Comparison of ENCODE assay signal across 21 cellular contexts in the genomic region with DNA sequence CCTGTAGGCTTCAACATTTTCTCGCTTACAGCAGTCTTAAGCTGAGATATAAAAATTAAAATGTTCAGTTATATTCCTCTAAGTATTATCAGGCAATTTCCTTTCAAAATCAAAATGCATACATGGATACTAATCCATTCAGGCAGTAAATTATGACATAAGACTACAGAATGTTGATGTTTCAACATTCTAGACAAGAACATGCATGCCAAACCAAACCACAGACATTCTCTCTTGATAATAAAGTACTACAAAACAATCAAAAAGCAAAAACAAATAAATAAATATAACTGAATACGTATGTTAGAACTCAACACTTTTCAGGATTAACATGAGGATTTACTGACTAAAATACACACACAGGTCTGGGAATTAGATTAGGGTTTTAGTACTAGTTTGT. TPM values are rescaled to one million over a fixed set of nuclear protein-coding genes. Genes with fewer than 3 reads are reported as not detected.
DNase-seq lines count a peak whose midpoint lies in the region; ATAC-seq and TF ChIP-seq lines count a peak whose summit lies in the region.
"Had no signal": no experiment of that assay in that cellular context is flagged by ENCODE, and none has a peak within 500 bp of the region (broad histone marks: within the 10 kb centered on the region; RNA-seq: fewer than 3 reads in every experiment).

No MANE protein-coding gene starts in this region.

- no peak for TF ChIP-seq POLR2A in breast epithelium (IDR thresholded peaks at IDR 0.05)

- H3K36me3 Mint-ChIP-seq in MCF 10A (ENCODE audit: insufficient read depth, unreplicated experiment) (peaks cover 87% of the 10 kb centered on the region), progenitor cell of endocrine pancreas (ENCODE audit: insufficient read depth) (peaks cover 26% of the 10 kb centered on the region)

- H3K4me3 Mint-ChIP-seq in MCF 10A (ENCODE audit: unreplicated experiment) (no peak overlapping the region), progenitor cell of endocrine pancreas (ENCODE audit: low read depth) (no peak overlapping the region)
- H3K4me3 Mint-ChIP-seq: GM23338 had no signal

- CTCF ChIA-PET in MCF 10A (lab: Yijun Ruan, JAX): interaction anchor here (1.2 kb wide), 1 partner anchor 560 kb away, joined by 3 read pairs; no protein-coding TSS in a partner anchor

- H3K4me1 Mint-ChIP-seq in MCF 10A (ENCODE audit: insufficient read depth, unreplicated experiment) (peaks cover 18% of the 10 kb centered on the region), progenitor cell of endocrine pancreas (ENCODE audit: low read depth) (no peaks in the 10 kb centered on the region)
- H3K4me1 Mint-ChIP-seq: GM23338 had no signal

- no peaks in the 10 kb centered on the region for H3K9me3 ChIP-seq in breast epithelium
- H3K9me3 ChIP-seq: BLaER1 treated with 17β-estradiol and CSF1 and Interleukin-3, amounts not matched to agents 10 nM and 100 nM had no signal

- H3K27ac Mint-ChIP-seq in MCF 10A (ENCODE audit: low read depth, unreplicated experiment) (peak overlapping the region; percentile 59), progenitor cell of endocrine pancreas (no peak overlapping the region)
- H3K27ac Mint-ChIP-seq: GM23338 had no signal

- H3K4me3 ChIP-seq in breast epithelium (no peak overlapping the region), choroid plexus epithelial cell (ENCODE audit: low read depth, low read length) (no peak overlapping the region), fibroblast of villous mesenchyme (ENCODE audit: low read depth, low read length) (no peak overlapping the region)
- H3K4me3 ChIP-seq: BLaER1 treated with 17β-estradiol and CSF1 and Interleukin-3, amounts not matched to agents 10 nM and 100 nM; GM23338; K562; PC-9; SK-N-MC had no signal

- H3K4me1 ChIP-seq in breast epithelium: no peaks in the 10 kb centered on the region

- ATAC-seq in GM21619 (IDR thresholded peaks at IDR 0.05; ENCODE audit: unreplicated experiment): no peak
- ATAC-seq in HG02973 (IDR thresholded peaks at IDR 0.05; ENCODE audit: unreplicated experiment): no peak
- ATAC-seq: GM23338, K562, Right ventricle myocardium inferior had no signal

- no peaks in the 10 kb centered on the region for H3K27me3 ChIP-seq in breast epithelium
- H3K27me3 ChIP-seq: BLaER1 treated with 17β-estradiol and CSF1 and Interleukin-3, amounts not matched to agents 10 nM and 100 nM had no signal

- TF ChIP-seq CTCF in MCF 10A (IDR thresholded peaks at IDR 0.05; ENCODE audit: unreplicated experiment) (no peak), breast epithelium (IDR thresholded peaks at IDR 0.05) (no peak), choroid plexus epithelial cell (conservative IDR thresholded peaks at IDR 0.05; ENCODE audit: low read depth, low read length) (no peak), fibroblast of villous mesenchyme (IDR thresholded peaks at IDR 0.05; ENCODE audit: insufficient read depth, low read depth, low read length) (no peak), progenitor cell of endocrine pancreas (IDR thresholded peaks at IDR 0.05; ENCODE audit: unreplicated experiment) (no peak)

- intact Hi-C loops in MCF 10A (cut with micrococcal nuclease) (no loop called here), breast epithelium (cut with DNase I; ENCODE audit: low total_unique reads) (no loop called here)

- POLR2A ChIA-PET in MCF 10A (lab: Yijun Ruan, JAX): interaction anchor here (0.7 to 1.2 kb wide), 2 partner anchors 12 to 117 kb away, joined by 3 read pairs; no protein-coding TSS in a partner anchor

- no peaks in the 10 kb centered on the region for H3K9me3 Mint-ChIP-seq in MCF 10A (ENCODE audit: unreplicated experiment)
- H3K9me3 Mint-ChIP-seq in progenitor cell of endocrine pancreas (ENCODE audit: low read depth): no peaks in the 10 kb centered on the region
- H3K9me3 Mint-ChIP-seq: GM23338 had no signal

- no TSS peak for BruUV-seq in MCF 10A (replicated peaks; lab: Mats Ljungman, UMichigan)

- no peak overlapping the region for H3K27ac ChIP-seq in breast epithelium
- H3K27ac ChIP-seq: 22Rv1; BLaER1 treated with 17β-estradiol and CSF1 and Interleukin-3, amounts not matched to agents 10 nM and 100 nM; HL-60; PC-9; SK-N-MC had no signal

- DNase-seq in MCF 10A (ENCODE audit: unreplicated experiment) (peak; percentile 40), breast epithelium (ENCODE audit: low spot score in 2 of 2) (no peak), choroid plexus epithelial cell (ENCODE audit: low read depth) (peak; percentile 76), fibroblast of villous mesenchyme (ENCODE audit: low read depth) (peak; percentile 64), progenitor cell of endocrine pancreas (ENCODE audit: low spot score, unreplicated experiment) (no peak), T-helper 1 cell (no peak)
- DNase-seq: DMS 273 treated with DMSO at 0.1 percent for 48 hours, NCI-H1092 treated with DMSO at 0.1 percent for 48 hours, NCI-H1694 treated with DMSO at 0.1 percent for 48 hours, NCI-H446, NCI-H748 treated with DMSO at 0.1 percent for 48 hours, PC-9 had no signal

- H3K27me3 Mint-ChIP-seq in MCF 10A (ENCODE audit: insufficient read depth, unreplicated experiment) (no peaks in the 10 kb centered on the region), progenitor cell of endocrine pancreas (no peaks in the 10 kb centered on the region)

- peaks cover 29% of the 10 kb centered on the region for H3K36me3 ChIP-seq in breast epithelium

RNA-seq across cellular contexts. Expression of a gene that starts 7.7 kb away (rescaled TPM):
- 41.3 and 44.4 TPM in 2 replicates for total RNA-seq in MCF 10A (2022)
- 10 to 100 TPM; 26.9 to 36.6 (median 35.7) TPM for total RNA-seq in breast epithelium
- 32.5 and 35.0 TPM in 2 replicates for total RNA-seq in fibroblast of villous mesenchyme
- total RNA-seq in progenitor cell of endocrine pancreas: 29.0 and 29.7 TPM in 2 replicates

RNA-seq across cellular contexts. Expression of a gene that starts 7.9 kb away (rescaled TPM):
- total RNA-seq in MCF 10A (2022) (30.4 and 38.4 TPM in 2 replicates), breast epithelium (10 to 100 TPM; 22.2 to 39.7 (median 26.5) TPM), fibroblast of villous mesenchyme (23.5 and 25.0 TPM in 2 replicates), progenitor cell of endocrine pancreas (28.7 and 30.4 TPM in 2 replicates)

RNA-seq across cellular contexts. Expression of a gene that starts 46.3 kb away (rescaled TPM):
- total RNA-seq in MCF 10A (2022) (10.5 and 14.1 TPM in 2 replicates), breast epithelium (1 to 10 TPM; 4.3 to 5.3 (median 4.8) TPM), fibroblast of villous mesenchyme (5.5 and 13.0 TPM in 2 replicates), progenitor cell of endocrine pancreas (10.8 and 12.4 TPM in 2 replicates)

RNA-seq across cellular contexts. Expression of a gene that starts 46.6 kb away (rescaled TPM):
- total RNA-seq in MCF 10A (2022): 25.4 and 28.4 TPM in 2 replicates
- 10 to 100 TPM in 1 of 3 donors, 1 to 10 TPM in 2; 5.6 to 10.1 (median 7.9) TPM for total RNA-seq in breast epithelium
- total RNA-seq in fibroblast of villous mesenchyme: 9.0 and 21.2 TPM in 2 replicates
- 9.3 and 9.8 TPM in 2 replicates for total RNA-seq in progenitor cell of endocrine pancreas

Comparison
In these comparisons a context has a peak if more than half of its experiments do, and no peak if none do; other contexts are left out.
1. DNase-seq: peak in MCF 10A (single experiment), choroid plexus epithelial cell (single experiment) and fibroblast of villous mesenchyme (single experiment); none in breast epithelium (0 of 2), progenitor cell of endocrine pancreas (single experiment) and T-helper 1 cell (0 of 5).